1 cellular context compared by ENCODE assay signal in genomic region chr12:53969588-53970259, GRCh38.
A peak's percentile ranks its signal among the peaks of the same experiment; 100 is the strongest.
TF ChIP-seq lines count a peak whose summit lies in the region.

No MANE protein-coding gene starts in this region.

TF ChIP-seq in H1, 55 proteins besides CTCF, POLR2A, EP300 and RAD21:
- TF ChIP-seq SIN3A (conservative IDR thresholded peaks at IDR 0.05 in 1 of 2, IDR thresholded peaks at IDR 0.05 in 1 of 2; ENCODE audit: low read depth in 1 of 2, low read length in 2 of 2) (no peak), ZNF274 (IDR thresholded peaks at IDR 0.05; ENCODE audit: borderline replicate concordance, extremely low read depth, low read length) (no peak), BCL11A (IDR thresholded peaks at IDR 0.05; ENCODE audit: low read depth in 2 of 2, low read length in 2 of 2) (no peak), CEBPB (IDR thresholded peaks at IDR 0.05; ENCODE audit: low read depth, low read length) (no peak), SUZ12 (IDR thresholded peaks at IDR 0.05; ENCODE audit: low read length) (peak; percentile 91), SP2 (IDR thresholded peaks at IDR 0.05; ENCODE audit: low read length) (no peak), KDM1A (IDR thresholded peaks at IDR 0.05; ENCODE audit: borderline replicate concordance, low read length) (no peak), EZH2 (IDR thresholded peaks at IDR 0.05; ENCODE audit: low read depth, low read length, severe bottlenecking) (peak; percentile 81)
TF ChIP-seq in H1: peak in this region for 2.
